1 cellular context compared by ENCODE assay signal in the genomic region with DNA sequence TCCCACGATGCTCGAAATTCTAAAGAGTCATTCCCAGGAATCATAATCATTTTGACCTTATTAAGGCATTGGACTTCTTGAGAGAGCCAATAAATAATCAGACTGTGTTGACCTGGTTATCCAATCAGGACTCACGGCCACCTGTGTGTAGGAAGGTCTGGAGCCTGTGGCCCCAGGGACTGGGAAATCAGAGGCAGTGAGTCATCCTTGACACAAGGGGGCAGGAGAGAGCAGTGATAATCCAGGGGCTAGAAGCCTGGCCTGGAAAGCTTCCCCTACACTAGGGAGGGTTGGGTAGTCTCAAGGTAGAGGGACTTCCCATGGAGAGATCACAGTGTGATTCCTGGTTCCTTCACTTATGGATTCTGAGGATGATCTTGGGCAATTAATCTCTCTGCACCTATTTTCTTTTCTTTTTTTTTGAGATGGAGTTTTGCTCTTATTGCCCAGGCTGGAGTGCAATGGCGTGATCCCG.
TF ChIP-seq lines count a peak whose summit lies in the region.

No MANE protein-coding gene starts in this region.

TF ChIP-seq in HepG2, 621 proteins besides CTCF, POLR2A, EP300 and RAD21 (continued from another document and continues in another):
- TF ChIP-seq, protein P1, sequence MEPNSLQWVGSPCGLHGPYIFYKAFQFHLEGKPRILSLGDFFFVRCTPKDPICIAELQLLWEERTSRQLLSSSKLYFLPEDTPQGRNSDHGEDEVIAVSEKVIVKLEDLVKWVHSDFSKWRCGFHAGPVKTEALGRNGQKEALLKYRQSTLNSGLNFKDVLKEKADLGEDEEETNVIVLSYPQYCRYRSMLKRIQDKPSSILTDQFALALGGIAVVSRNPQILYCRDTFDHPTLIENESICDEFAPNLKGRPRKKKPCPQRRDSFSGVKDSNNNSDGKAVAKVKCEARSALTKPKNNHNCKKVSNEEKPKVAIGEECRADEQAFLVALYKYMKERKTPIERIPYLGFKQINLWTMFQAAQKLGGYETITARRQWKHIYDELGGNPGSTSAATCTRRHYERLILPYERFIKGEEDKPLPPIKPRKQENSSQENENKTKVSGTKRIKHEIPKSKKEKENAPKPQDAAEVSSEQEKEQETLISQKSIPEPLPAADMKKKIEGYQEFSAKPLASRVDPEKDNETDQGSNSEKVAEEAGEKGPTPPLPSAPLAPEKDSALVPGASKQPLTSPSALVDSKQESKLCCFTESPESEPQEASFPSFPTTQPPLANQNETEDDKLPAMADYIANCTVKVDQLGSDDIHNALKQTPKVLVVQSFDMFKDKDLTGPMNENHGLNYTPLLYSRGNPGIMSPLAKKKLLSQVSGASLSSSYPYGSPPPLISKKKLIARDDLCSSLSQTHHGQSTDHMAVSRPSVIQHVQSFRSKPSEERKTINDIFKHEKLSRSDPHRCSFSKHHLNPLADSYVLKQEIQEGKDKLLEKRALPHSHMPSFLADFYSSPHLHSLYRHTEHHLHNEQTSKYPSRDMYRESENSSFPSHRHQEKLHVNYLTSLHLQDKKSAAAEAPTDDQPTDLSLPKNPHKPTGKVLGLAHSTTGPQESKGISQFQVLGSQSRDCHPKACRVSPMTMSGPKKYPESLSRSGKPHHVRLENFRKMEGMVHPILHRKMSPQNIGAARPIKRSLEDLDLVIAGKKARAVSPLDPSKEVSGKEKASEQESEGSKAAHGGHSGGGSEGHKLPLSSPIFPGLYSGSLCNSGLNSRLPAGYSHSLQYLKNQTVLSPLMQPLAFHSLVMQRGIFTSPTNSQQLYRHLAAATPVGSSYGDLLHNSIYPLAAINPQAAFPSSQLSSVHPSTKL (CRISPR knock-in tag; IDR thresholded peaks at IDR 0.05), result no peak
- TF ChIP-seq, protein P2, sequence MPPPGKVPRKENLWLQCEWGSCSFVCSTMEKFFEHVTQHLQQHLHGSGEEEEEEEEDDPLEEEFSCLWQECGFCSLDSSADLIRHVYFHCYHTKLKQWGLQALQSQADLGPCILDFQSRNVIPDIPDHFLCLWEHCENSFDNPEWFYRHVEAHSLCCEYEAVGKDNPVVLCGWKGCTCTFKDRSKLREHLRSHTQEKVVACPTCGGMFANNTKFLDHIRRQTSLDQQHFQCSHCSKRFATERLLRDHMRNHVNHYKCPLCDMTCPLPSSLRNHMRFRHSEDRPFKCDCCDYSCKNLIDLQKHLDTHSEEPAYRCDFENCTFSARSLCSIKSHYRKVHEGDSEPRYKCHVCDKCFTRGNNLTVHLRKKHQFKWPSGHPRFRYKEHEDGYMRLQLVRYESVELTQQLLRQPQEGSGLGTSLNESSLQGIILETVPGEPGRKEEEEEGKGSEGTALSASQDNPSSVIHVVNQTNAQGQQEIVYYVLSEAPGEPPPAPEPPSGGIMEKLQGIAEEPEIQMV (CRISPR knock-in tag; IDR thresholded peaks at IDR 0.05; ENCODE audit: low read depth), result no peak
- TF ChIP-seq ZNF101 (CRISPR knock-in tag; IDR thresholded peaks at IDR 0.05; ENCODE audit: borderline replicate concordance, low read depth) (no peak), YEATS4 (CRISPR knock-in tag; IDR thresholded peaks at IDR 0.05; ENCODE audit: borderline replicate concordance) (no peak), ZBTB38 (CRISPR knock-in tag; IDR thresholded peaks at IDR 0.05) (no peak), ZNF547 (CRISPR knock-in tag; IDR thresholded peaks at IDR 0.05) (no peak), RXRB (CRISPR knock-in tag; IDR thresholded peaks at IDR 0.05; ENCODE audit: borderline replicate concordance) (0 out of 2 replicates have a peak, but pooled peaks have one; percentile 20), ZNF672 (CRISPR knock-in tag; IDR thresholded peaks at IDR 0.05) (no peak), SIX1 (CRISPR knock-in tag; IDR thresholded peaks at IDR 0.05; ENCODE audit: borderline replicate concordance) (no peak), ZNF839 (CRISPR knock-in tag; IDR thresholded peaks at IDR 0.05; ENCODE audit: borderline replicate concordance) (no peak), TRIM24 (CRISPR knock-in tag; IDR thresholded peaks at IDR 0.05) (no peak), MIXL1 (CRISPR knock-in tag; IDR thresholded peaks at IDR 0.05) (0 out of 2 replicates have a peak, but pooled peaks have one; percentile 21), ZNF598 (CRISPR knock-in tag; IDR thresholded peaks at IDR 0.05; ENCODE audit: borderline replicate concordance) (no peak), TBP (CRISPR knock-in tag; IDR thresholded peaks at IDR 0.05) (no peak), ZFP37 (CRISPR knock-in tag; IDR thresholded peaks at IDR 0.05; ENCODE audit: borderline replicate concordance) (no peak), ATF7-NPFF (CRISPR knock-in tag; IDR thresholded peaks at IDR 0.05; ENCODE audit: low read depth) (no peak), PITX1 (CRISPR knock-in tag; IDR thresholded peaks at IDR 0.05) (no peak), CEBPG (CRISPR knock-in tag; IDR thresholded peaks at IDR 0.05) (0 out of 2 replicates have a peak, but pooled peaks have one; percentile 10), KLF6 (CRISPR knock-in tag; IDR thresholded peaks at IDR 0.05) (no peak), ARID2 (CRISPR knock-in tag; IDR thresholded peaks at IDR 0.05; ENCODE audit: borderline replicate concordance) (no peak), ZNF781 (CRISPR knock-in tag; IDR thresholded peaks at IDR 0.05; ENCODE audit: borderline replicate concordance, not compliant biosample characterization) (no peak), SRSF9 (IDR thresholded peaks at IDR 0.05; ENCODE audit: borderline replicate concordance, insufficient read depth, low read depth, low read length, poor library complexity, severe bottlenecking) (no peak)
- TF ChIP-seq, protein P3, sequence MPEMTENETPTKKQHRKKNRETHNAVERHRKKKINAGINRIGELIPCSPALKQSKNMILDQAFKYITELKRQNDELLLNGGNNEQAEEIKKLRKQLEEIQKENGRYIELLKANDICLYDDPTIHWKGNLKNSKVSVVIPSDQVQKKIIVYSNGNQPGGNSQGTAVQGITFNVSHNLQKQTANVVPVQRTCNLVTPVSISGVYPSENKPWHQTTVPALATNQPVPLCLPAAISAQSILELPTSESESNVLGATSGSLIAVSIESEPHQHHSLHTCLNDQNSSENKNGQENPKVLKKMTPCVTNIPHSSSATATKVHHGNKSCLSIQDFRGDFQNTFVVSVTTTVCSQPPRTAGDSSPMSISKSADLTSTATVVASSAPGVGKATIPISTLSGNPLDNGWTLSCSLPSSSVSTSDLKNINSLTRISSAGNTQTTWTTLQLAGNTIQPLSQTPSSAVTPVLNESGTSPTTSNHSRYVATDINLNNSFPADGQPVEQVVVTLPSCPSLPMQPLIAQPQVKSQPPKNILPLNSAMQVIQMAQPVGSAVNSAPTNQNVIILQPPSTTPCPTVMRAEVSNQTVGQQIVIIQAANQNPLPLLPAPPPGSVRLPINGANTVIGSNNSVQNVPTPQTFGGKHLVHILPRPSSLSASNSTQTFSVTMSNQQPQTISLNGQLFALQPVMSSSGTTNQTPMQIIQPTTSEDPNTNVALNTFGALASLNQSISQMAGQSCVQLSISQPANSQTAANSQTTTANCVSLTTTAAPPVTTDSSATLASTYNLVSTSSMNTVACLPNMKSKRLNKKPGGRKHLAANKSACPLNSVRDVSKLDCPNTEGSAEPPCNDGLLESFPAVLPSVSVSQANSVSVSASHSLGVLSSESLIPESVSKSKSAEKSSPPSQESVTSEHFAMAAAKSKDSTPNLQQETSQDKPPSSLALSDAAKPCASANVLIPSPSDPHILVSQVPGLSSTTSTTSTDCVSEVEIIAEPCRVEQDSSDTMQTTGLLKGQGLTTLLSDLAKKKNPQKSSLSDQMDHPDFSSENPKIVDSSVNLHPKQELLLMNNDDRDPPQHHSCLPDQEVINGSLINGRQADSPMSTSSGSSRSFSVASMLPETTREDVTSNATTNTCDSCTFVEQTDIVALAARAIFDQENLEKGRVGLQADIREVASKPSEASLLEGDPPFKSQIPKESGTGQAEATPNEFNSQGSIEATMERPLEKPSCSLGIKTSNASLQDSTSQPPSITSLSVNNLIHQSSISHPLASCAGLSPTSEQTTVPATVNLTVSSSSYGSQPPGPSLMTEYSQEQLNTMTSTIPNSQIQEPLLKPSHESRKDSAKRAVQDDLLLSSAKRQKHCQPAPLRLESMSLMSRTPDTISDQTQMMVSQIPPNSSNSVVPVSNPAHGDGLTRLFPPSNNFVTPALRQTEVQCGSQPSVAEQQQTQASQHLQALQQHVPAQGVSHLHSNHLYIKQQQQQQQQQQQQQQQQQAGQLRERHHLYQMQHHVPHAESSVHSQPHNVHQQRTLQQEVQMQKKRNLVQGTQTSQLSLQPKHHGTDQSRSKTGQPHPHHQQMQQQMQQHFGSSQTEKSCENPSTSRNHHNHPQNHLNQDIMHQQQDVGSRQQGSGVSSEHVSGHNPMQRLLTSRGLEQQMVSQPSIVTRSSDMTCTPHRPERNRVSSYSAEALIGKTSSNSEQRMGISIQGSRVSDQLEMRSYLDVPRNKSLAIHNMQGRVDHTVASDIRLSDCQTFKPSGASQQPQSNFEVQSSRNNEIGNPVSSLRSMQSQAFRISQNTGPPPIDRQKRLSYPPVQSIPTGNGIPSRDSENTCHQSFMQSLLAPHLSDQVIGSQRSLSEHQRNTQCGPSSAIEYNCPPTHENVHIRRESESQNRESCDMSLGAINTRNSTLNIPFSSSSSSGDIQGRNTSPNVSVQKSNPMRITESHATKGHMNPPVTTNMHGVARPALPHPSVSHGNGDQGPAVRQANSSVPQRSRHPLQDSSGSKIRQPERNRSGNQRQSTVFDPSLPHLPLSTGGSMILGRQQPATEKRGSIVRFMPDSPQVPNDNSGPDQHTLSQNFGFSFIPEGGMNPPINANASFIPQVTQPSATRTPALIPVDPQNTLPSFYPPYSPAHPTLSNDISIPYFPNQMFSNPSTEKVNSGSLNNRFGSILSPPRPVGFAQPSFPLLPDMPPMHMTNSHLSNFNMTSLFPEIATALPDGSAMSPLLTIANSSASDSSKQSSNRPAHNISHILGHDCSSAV (CRISPR knock-in tag; IDR thresholded peaks at IDR 0.05; ENCODE audit: borderline replicate concordance), result no peak
- TF ChIP-seq, protein P4, sequence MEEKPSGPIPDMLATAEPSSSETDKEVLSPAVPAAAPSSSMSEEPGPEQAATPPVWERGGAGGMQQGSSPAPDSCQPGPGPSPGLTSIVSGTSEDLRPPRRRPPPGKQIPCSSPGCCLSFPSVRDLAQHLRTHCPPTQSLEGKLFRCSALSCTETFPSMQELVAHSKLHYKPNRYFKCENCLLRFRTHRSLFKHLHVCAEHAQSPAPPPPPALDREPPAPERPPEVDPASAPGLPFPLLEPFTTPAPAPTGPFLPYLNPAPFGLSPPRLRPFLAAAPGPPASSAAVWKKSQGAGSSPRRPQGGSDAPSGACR (CRISPR knock-in tag; IDR thresholded peaks at IDR 0.05), result no peak
- TF ChIP-seq, protein P5, sequence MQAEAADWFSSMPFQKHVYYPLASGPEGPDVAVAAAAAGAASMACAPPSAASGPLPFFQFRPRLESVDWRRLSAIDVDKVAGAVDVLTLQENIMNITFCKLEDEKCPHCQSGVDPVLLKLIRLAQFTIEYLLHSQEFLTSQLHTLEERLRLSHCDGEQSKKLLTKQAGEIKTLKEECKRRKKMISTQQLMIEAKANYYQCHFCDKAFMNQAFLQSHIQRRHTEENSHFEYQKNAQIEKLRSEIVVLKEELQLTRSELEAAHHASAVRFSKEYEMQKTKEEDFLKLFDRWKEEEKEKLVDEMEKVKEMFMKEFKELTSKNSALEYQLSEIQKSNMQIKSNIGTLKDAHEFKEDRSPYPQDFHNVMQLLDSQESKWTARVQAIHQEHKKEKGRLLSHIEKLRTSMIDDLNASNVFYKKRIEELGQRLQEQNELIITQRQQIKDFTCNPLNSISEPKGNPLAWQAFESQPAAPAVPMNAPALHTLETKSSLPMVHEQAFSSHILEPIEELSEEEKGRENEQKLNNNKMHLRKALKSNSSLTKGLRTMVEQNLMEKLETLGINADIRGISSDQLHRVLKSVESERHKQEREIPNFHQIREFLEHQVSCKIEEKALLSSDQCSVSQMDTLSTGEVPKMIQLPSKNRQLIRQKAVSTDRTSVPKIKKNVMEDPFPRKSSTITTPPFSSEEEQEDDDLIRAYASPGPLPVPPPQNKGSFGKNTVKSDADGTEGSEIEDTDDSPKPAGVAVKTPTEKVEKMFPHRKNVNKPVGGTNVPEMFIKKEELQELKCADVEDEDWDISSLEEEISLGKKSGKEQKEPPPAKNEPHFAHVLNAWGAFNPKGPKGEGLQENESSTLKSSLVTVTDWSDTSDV (CRISPR knock-in tag; IDR thresholded peaks at IDR 0.05), result no peak
- TF ChIP-seq, protein P6, sequence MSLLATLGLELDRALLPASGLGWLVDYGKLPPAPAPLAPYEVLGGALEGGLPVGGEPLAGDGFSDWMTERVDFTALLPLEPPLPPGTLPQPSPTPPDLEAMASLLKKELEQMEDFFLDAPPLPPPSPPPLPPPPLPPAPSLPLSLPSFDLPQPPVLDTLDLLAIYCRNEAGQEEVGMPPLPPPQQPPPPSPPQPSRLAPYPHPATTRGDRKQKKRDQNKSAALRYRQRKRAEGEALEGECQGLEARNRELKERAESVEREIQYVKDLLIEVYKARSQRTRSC (CRISPR knock-in tag; IDR thresholded peaks at IDR 0.05; ENCODE audit: low read depth), result no peak
- TF ChIP-seq, protein P7, sequence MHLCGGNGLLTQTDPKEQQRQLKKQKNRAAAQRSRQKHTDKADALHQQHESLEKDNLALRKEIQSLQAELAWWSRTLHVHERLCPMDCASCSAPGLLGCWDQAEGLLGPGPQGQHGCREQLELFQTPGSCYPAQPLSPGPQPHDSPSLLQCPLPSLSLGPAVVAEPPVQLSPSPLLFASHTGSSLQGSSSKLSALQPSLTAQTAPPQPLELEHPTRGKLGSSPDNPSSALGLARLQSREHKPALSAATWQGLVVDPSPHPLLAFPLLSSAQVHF (CRISPR knock-in tag; IDR thresholded peaks at IDR 0.05), result no peak
- TF ChIP-seq, protein P8, sequence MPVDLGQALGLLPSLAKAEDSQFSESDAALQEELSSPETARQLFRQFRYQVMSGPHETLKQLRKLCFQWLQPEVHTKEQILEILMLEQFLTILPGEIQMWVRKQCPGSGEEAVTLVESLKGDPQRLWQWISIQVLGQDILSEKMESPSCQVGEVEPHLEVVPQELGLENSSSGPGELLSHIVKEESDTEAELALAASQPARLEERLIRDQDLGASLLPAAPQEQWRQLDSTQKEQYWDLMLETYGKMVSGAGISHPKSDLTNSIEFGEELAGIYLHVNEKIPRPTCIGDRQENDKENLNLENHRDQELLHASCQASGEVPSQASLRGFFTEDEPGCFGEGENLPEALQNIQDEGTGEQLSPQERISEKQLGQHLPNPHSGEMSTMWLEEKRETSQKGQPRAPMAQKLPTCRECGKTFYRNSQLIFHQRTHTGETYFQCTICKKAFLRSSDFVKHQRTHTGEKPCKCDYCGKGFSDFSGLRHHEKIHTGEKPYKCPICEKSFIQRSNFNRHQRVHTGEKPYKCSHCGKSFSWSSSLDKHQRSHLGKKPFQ (CRISPR knock-in tag; IDR thresholded peaks at IDR 0.05; ENCODE audit: insufficient replicate concordance), result no peak
- TF ChIP-seq, protein P9, sequence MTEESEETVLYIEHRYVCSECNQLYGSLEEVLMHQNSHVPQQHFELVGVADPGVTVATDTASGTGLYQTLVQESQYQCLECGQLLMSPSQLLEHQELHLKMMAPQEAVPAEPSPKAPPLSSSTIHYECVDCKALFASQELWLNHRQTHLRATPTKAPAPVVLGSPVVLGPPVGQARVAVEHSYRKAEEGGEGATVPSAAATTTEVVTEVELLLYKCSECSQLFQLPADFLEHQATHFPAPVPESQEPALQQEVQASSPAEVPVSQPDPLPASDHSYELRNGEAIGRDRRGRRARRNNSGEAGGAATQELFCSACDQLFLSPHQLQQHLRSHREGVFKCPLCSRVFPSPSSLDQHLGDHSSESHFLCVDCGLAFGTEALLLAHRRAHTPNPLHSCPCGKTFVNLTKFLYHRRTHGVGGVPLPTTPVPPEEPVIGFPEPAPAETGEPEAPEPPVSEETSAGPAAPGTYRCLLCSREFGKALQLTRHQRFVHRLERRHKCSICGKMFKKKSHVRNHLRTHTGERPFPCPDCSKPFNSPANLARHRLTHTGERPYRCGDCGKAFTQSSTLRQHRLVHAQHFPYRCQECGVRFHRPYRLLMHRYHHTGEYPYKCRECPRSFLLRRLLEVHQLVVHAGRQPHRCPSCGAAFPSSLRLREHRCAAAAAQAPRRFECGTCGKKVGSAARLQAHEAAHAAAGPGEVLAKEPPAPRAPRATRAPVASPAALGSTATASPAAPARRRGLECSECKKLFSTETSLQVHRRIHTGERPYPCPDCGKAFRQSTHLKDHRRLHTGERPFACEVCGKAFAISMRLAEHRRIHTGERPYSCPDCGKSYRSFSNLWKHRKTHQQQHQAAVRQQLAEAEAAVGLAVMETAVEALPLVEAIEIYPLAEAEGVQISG (CRISPR knock-in tag; IDR thresholded peaks at IDR 0.05), result peak; percentile 90
